ENCODE assay signal across 8 cellular contexts in genomic region chr12:130872179-130873096, GRCh38. TPM values are rescaled to one million over a fixed set of nuclear protein-coding genes. Genes with fewer than 3 reads are reported as not detected.
DNase-seq lines count a peak whose midpoint lies in the region; ATAC-seq and TF ChIP-seq lines count a peak whose summit lies in the region.

No MANE protein-coding gene starts in this region.

- no peaks in the 10 kb centered on the region for H3K9me3 Mint-ChIP-seq in T-cell

- H3K9ac ChIP-seq in iPS-15b (ENCODE audit: low read depth, low read length) (peak overlapping the region; percentile 89), skeletal muscle satellite cell (ENCODE audit: low read depth, low read length) (peak overlapping the region; percentile 93)

- H3K4me2 ChIP-seq in skeletal muscle satellite cell (ENCODE audit: low read length) = peak overlapping the region; percentile 88

- H3K36me3 ChIP-seq in body of pancreas (replicated peaks in 1 of 2; ENCODE audit: insufficient read depth in 1 of 2, low read depth in 2 of 2) (peaks cover 4 to 12% of the 10 kb centered on the region in 2 donors), iPS-15b (ENCODE audit: control insufficient read depth, insufficient read depth, low read length) (peaks cover 35% of the 10 kb centered on the region), skeletal muscle satellite cell (ENCODE audit: insufficient read depth, low read length) (peaks cover 50% of the 10 kb centered on the region)

- 3 to 17% methylated on average over 14 to 43 of the region's 79 CpGs for WGBS in body of pancreas, 2 donors

- no peaks in the 10 kb centered on the region for H3K27me3 Mint-ChIP-seq in T-cell

- peaks cover 44% of the 10 kb centered on the region for H3K36me3 Mint-ChIP-seq in T-cell

- POLR2A ChIA-PET in AG04449 (lab: Yijun Ruan, JAX) = no interaction called here
- POLR2A ChIA-PET in T-cell (lab: Charles Lee) = no interaction called here

- intact Hi-C loops in body of pancreas (cut with DNase I) = loop anchor here (10.0 kb wide), 1 partner anchor 48 kb away; no protein-coding TSS in a partner anchor

- peak overlapping the region; percentile 83 to 94 (median 91) for H3K4me3 Mint-ChIP-seq in T-cell

- H3K4me1 ChIP-seq in body of pancreas = peaks cover 27% of the 10 kb centered on the region
- peaks cover 3% of the 10 kb centered on the region for H3K4me1 ChIP-seq in iPS-15b (ENCODE audit: control insufficient read depth, insufficient read depth, low read length)
- peaks cover 20% of the 10 kb centered on the region for H3K4me1 ChIP-seq in skeletal muscle satellite cell (ENCODE audit: control insufficient read depth, insufficient read depth, low read length)

- no peak for TF ChIP-seq POLR2A in body of pancreas (IDR thresholded peaks at IDR 0.05)

- TF ChIP-seq CTCF in AG04449 (IDR thresholded peaks at IDR 0.05; ENCODE audit: insufficient read depth, low read length, missing control alignments) = no peak
- no peak for TF ChIP-seq CTCF in body of pancreas (IDR thresholded peaks at IDR 0.05)

- ATAC-seq in GM18867 (IDR thresholded peaks at IDR 0.05; ENCODE audit: unreplicated experiment) (peak; percentile 27), HG03095 (IDR thresholded peaks at IDR 0.05; ENCODE audit: unreplicated experiment) (peak; percentile 18), T-cell (replicated peaks in 1 of 4) (peak; percentile 33 to 41 (median 39)), body of pancreas (peak; percentile 19)

- peak overlapping the region; percentile 82 to 91 for H3K27ac Mint-ChIP-seq in T-cell

- CTCF ChIA-PET in AG04449 (lab: Yijun Ruan, JAX) = interaction anchor here (0.6 to 1.7 kb wide), 2 partner anchors 43 to 46 kb away, joined by 3 to 5 read pairs; no protein-coding TSS in a partner anchor
- CTCF ChIA-PET in T-cell (lab: Charles Lee) = interaction anchor here in 1 of 2 donors (1.5 kb wide), 1 partner anchor 46 kb away, joined by 6 read pairs; no protein-coding TSS in a partner anchor

- H3K9me3 ChIP-seq in body of pancreas (no peaks in the 10 kb centered on the region), iPS-15b (ENCODE audit: control insufficient read depth, insufficient read depth, low read length) (no peaks in the 10 kb centered on the region), skeletal muscle satellite cell (replicated peaks; ENCODE audit: low read length) (no peaks in the 10 kb centered on the region)

- no peak for DNase-seq in AG04449 (ENCODE audit: low read depth, low spot score)
- DNase-seq in T-cell = peak in 31 of 34 experiments; percentile 3 to 59 (median 31)
- DNase-seq in body of pancreas = peak; percentile 23 to 41 (median 36)
- no peak for DNase-seq in COLO829 (ENCODE audit: low spot score)

- H3K4me3 ChIP-seq in AG04449 (ENCODE audit: low read depth, low read length) (peak overlapping the region; percentile 76), body of pancreas (peak overlapping the region; percentile 23 to 71), iPS-15b (ENCODE audit: low read depth, low read length) (peak overlapping the region; percentile 70), skeletal muscle satellite cell (ENCODE audit: low read length) (peak overlapping the region; percentile 81)

- peak overlapping the region; percentile 78 to 89 (median 83) for H3K27ac ChIP-seq in body of pancreas

- peaks cover 68 to 72% (median 71%) of the 10 kb centered on the region in 3 donors for H3K4me1 Mint-ChIP-seq in T-cell

- H3K27me3 ChIP-seq in body of pancreas (no peaks in the 10 kb centered on the region), iPS-15b (ENCODE audit: control insufficient read depth, insufficient read depth, low read length) (no peaks in the 10 kb centered on the region), skeletal muscle satellite cell (ENCODE audit: control insufficient read depth, insufficient read depth, low read length) (no peaks in the 10 kb centered on the region)

RNA-seq across cellular contexts. Expression of gene RAN, which starts 0.6 kb away (rescaled TPM):
- 100 to 1,000 TPM; 304 to 367 (median 308) TPM for total RNA-seq in T-cell
- total RNA-seq in body of pancreas = 100 to 1,000 TPM in 1 of 2 donors, 10 to 100 TPM in 1; 79.1 to 115 TPM
- 838 and 860 TPM in 2 replicates for total RNA-seq in skeletal muscle satellite cell (2012; rRNA removed)

RNA-seq across cellular contexts. Expression of gene STX2, which starts 33.4 kb away (rescaled TPM):
- 10 to 100 TPM; 21.8 to 26.7 (median 22.8) TPM for total RNA-seq in T-cell
- 10 to 100 TPM; 17.1 to 18.8 TPM for total RNA-seq in body of pancreas
- total RNA-seq in skeletal muscle satellite cell (2012; rRNA removed) = 27.6 and 29.9 TPM in 2 replicates

Comparison
In these comparisons a context has a peak if more than half of its experiments do, and no peak if none do; other contexts are left out.
1. DNase-seq: peak in T-cell (31 of 34) and body of pancreas (4 of 4); none in AG04449 (single experiment) and COLO829 (single experiment).
2. Peak in every context shown above with its lines, with median percentiles within 50 percentile points of each other: H3K4me3 ChIP-seq and ATAC-seq.